ENCODE assay signal across 12 cellular contexts in the genomic region with DNA sequence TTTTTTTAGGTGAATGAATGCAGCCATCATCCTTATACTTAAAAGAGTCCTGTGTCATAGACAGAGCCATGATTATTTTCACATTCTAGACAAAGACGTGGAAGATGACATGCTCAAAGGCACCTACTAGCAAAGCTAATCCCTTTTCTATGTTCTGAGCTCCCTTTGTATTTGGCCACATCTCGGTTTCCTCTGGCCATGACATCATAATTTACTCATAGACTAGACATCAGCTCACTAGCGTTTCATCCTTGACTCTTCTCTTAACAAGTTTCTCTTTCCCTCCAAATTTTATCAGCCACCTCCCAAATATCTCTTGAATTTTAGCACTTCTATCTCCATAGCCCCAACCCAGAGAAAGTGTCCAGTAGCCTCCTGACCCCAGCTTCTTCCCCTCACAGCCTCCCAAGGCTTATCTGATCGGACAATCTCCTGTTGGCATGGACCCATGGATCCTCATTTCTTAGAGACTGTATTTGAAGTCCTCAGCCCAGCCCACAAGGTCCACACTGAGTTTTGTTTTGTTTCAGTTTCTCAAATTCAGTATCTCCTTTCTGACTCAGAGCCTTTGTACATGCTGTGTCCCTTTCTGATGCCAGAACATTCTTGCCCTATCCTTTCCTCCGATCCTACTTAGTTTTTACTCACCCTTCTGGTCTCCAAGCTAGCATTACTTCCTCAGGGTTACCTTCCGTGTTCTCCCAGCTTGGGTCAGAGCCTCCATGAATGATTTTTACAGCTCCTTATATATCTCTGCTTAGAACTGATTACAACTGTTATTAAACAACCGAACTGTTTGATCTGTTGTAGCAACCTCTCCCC. TPM values are rescaled to one million over a fixed set of nuclear protein-coding genes. Genes with fewer than 3 reads are reported as not detected.
DNase-seq lines count a peak whose midpoint lies in the region; ATAC-seq and TF ChIP-seq lines count a peak whose summit lies in the region.
"Had no signal": no experiment of that assay in that cellular context is flagged by ENCODE, and none has a peak within 500 bp of the region (broad histone marks: within the 10 kb centered on the region; RNA-seq: fewer than 3 reads in every experiment).

No MANE protein-coding gene starts in this region.

- H3K27ac ChIP-seq in thoracic aorta = peak overlapping the region; percentile 18 to 56
- H3K27ac ChIP-seq in substantia nigra (ENCODE audit: low read depth, low read length, poor library complexity, severe bottlenecking) = no peak overlapping the region
- H3K27ac ChIP-seq: epithelial cell of prostate had no signal

- H3K4me3 Mint-ChIP-seq in activated T-cell treated with anti-CD3 and anti-CD28 coated beads, Interleukin-2, amount 50 U/mL, for 24 hours = no peak overlapping the region
- H3K4me3 Mint-ChIP-seq in activated T-helper 1 cell treated with anti-CD3 and anti-CD28 coated beads, Interleukin-12 subunit alpha, Interleukin-12 subunit beta, Interleukin-2, Interleukin-4 antibody, amounts not matched to agents 30 ng/mL and 10 ng/mL and 1 ng/mL, durations not matched to agents 14 hours and 24 hours and 36 hours = peak overlapping the region; percentile 29

- TF ChIP-seq CTCF in fibroblast of the aortic adventitia (IDR thresholded peaks at IDR 0.05; ENCODE audit: insufficient read depth, low read length) (no peak), thoracic aorta (IDR thresholded peaks at IDR 0.05) (no peak)

- peak; percentile 31 for DNase-seq in activated T-cell treated with anti-CD3 and anti-CD28 coated beads, Interleukin-2, amount 50 U/mL, for 24 hours
- no peak for DNase-seq in activated T-cell treated with anti-CD3 and anti-CD28 coated beads, Interleukin-2, amount 50 U/mL, for 1 hour
- DNase-seq in activated T-helper 1 cell treated with anti-CD3 and anti-CD28 coated beads, Interleukin-12 subunit alpha, Interleukin-12 subunit beta, Interleukin-2, Interleukin-4 antibody, amounts not matched to agents 30 ng/mL and 10 ng/mL and 1 ng/mL, durations not matched to agents 14 hours and 24 hours and 36 hours (ENCODE audit: low spot score) = peak; percentile 20
- peak; percentile 79 for DNase-seq in fibroblast of the aortic adventitia (ENCODE audit: low read depth)
- no peak for DNase-seq in thoracic aorta (ENCODE audit: low spot score)
- no peak for DNase-seq in NCI-H2227 (lab: John Stamatoyannopoulos, UW; ENCODE audit: unreplicated experiment)
- DNase-seq in substantia nigra (lab: John Stamatoyannopoulos, UW) = no peak
- DNase-seq in stimulated activated CD4-positive, alpha-beta T cell treated with anti-CD3 and anti-CD28 coated beads, Interleukin-4, amount 100 ng/mL, for 24 hours = no peak
- DNase-seq: NCI-H1092 had no signal

- no peaks in the 10 kb centered on the region for H3K27me3 Mint-ChIP-seq in activated T-cell treated with anti-CD3 and anti-CD28 coated beads, Interleukin-2, amount 50 U/mL, for 24 hours
- no peaks in the 10 kb centered on the region for H3K27me3 Mint-ChIP-seq in activated T-helper 1 cell treated with anti-CD3 and anti-CD28 coated beads, Interleukin-12 subunit alpha, Interleukin-12 subunit beta, Interleukin-2, Interleukin-4 antibody, amounts not matched to agents 30 ng/mL and 10 ng/mL and 1 ng/mL, durations not matched to agents 14 hours and 24 hours and 36 hours (ENCODE audit: insufficient read depth)

- peaks cover 79% of the 10 kb centered on the region for H3K4me1 Mint-ChIP-seq in activated T-cell treated with anti-CD3 and anti-CD28 coated beads, Interleukin-2, amount 50 U/mL, for 24 hours (ENCODE audit: low read depth)
- H3K4me1 Mint-ChIP-seq in activated T-helper 1 cell treated with anti-CD3 and anti-CD28 coated beads, Interleukin-12 subunit alpha, Interleukin-12 subunit beta, Interleukin-2, Interleukin-4 antibody, amounts not matched to agents 30 ng/mL and 10 ng/mL and 1 ng/mL, durations not matched to agents 14 hours and 24 hours and 36 hours (ENCODE audit: low read depth) = peaks cover 75% of the 10 kb centered on the region

- intact Hi-C loops in activated T-helper 1 cell treated with anti-CD3 and anti-CD28 coated beads, Interleukin-12 subunit alpha, Interleukin-12 subunit beta, Interleukin-2, Interleukin-4 antibody, amounts not matched to agents 30 ng/mL and 10 ng/mL and 1 ng/mL, durations not matched to agents 14 hours and 24 hours and 36 hours (cut with micrococcal nuclease) = no loop called here

- ATAC-seq in thoracic aorta (ENCODE audit: insufficient number of reproducible peaks, low FRiP score, low read depth) = no peak

- H3K36me3 ChIP-seq in thoracic aorta = no peaks in the 10 kb centered on the region

- H3K27ac Mint-ChIP-seq in activated T-cell treated with anti-CD3 and anti-CD28 coated beads, Interleukin-2, amount 50 U/mL, for 24 hours = peak overlapping the region; percentile 79
- peak overlapping the region; percentile 91 for H3K27ac Mint-ChIP-seq in activated T-helper 1 cell treated with anti-CD3 and anti-CD28 coated beads, Interleukin-12 subunit alpha, Interleukin-12 subunit beta, Interleukin-2, Interleukin-4 antibody, amounts not matched to agents 30 ng/mL and 10 ng/mL and 1 ng/mL, durations not matched to agents 14 hours and 24 hours and 36 hours

- H3K4me3 ChIP-seq in fibroblast of the aortic adventitia (ENCODE audit: low read depth, low read length) = no peak overlapping the region
- no peak overlapping the region for H3K4me3 ChIP-seq in thoracic aorta

- no peaks in the 10 kb centered on the region for H3K27me3 ChIP-seq in thoracic aorta (replicated peaks; ENCODE audit: insufficient read depth)

- H3K36me3 Mint-ChIP-seq in activated T-cell treated with anti-CD3 and anti-CD28 coated beads, Interleukin-2, amount 50 U/mL, for 24 hours (ENCODE audit: low read depth) = no peaks in the 10 kb centered on the region
- peaks cover 12% of the 10 kb centered on the region for H3K36me3 Mint-ChIP-seq in activated T-helper 1 cell treated with anti-CD3 and anti-CD28 coated beads, Interleukin-12 subunit alpha, Interleukin-12 subunit beta, Interleukin-2, Interleukin-4 antibody, amounts not matched to agents 30 ng/mL and 10 ng/mL and 1 ng/mL, durations not matched to agents 14 hours and 24 hours and 36 hours (ENCODE audit: low read depth)

- peaks cover 23 to 42% of the 10 kb centered on the region in 2 donors for H3K4me1 ChIP-seq in thoracic aorta (ENCODE audit: control insufficient read depth in 1 of 2, low read depth in 2 of 2)

- H3K9me3 Mint-ChIP-seq in activated T-cell treated with anti-CD3 and anti-CD28 coated beads, Interleukin-2, amount 50 U/mL, for 24 hours = no peaks in the 10 kb centered on the region
- H3K9me3 Mint-ChIP-seq in activated T-helper 1 cell treated with anti-CD3 and anti-CD28 coated beads, Interleukin-12 subunit alpha, Interleukin-12 subunit beta, Interleukin-2, Interleukin-4 antibody, amounts not matched to agents 30 ng/mL and 10 ng/mL and 1 ng/mL, durations not matched to agents 14 hours and 24 hours and 36 hours = no peaks in the 10 kb centered on the region

- no peaks in the 10 kb centered on the region for H3K9me3 ChIP-seq in thoracic aorta

RNA-seq across cellular contexts. Expression of gene EPS8L3, which starts 33.0 kb away (rescaled TPM):
- not detected in 2 replicates for total RNA-seq in activated T-helper 1 cell treated with anti-CD3 and anti-CD28 coated beads, Interleukin-12 subunit alpha, Interleukin-12 subunit beta, Interleukin-2, Interleukin-4 antibody, amounts not matched to agents 30 ng/mL and 10 ng/mL and 1 ng/mL, durations not matched to agents 14 hours and 24 hours and 36 hours
- total RNA-seq in fibroblast of the aortic adventitia (ENCODE audit: low replicate concordance) = not detected in 2 replicates
- total RNA-seq in thoracic aorta = 1 to 10 TPM in 1 of 2 donors, not detected in 1; 1.1 TPM
- total RNA-seq: lower leg skin, temporal lobe had no signal

RNA-seq across cellular contexts. Expression of gene GSTM3, which starts 55.9 kb away (rescaled TPM):
- total RNA-seq in activated T-helper 1 cell treated with anti-CD3 and anti-CD28 coated beads, Interleukin-12 subunit alpha, Interleukin-12 subunit beta, Interleukin-2, Interleukin-4 antibody, amounts not matched to agents 30 ng/mL and 10 ng/mL and 1 ng/mL, durations not matched to agents 14 hours and 24 hours and 36 hours = 10.1 and 11.0 TPM in 2 replicates
- total RNA-seq in fibroblast of the aortic adventitia (ENCODE audit: low replicate concordance) = 96.0 and 188 TPM in 2 replicates
- 10 to 100 TPM; 33.1 to 68.6 TPM for total RNA-seq in thoracic aorta

Comparison
In these comparisons a context has a peak if more than half of its experiments do, and no peak if none do; other contexts are left out.
1. DNase-seq: peak in activated T-cell treated with anti-CD3 and anti-CD28 coated beads, Interleukin-2, amount 50 U/mL, for 24 hours (single experiment), activated T-helper 1 cell treated with anti-CD3 and anti-CD28 coated beads, Interleukin-12 subunit alpha, Interleukin-12 subunit beta, Interleukin-2, Interleukin-4 antibody, amounts not matched to agents 30 ng/mL and 10 ng/mL and 1 ng/mL, durations not matched to agents 14 hours and 24 hours and 36 hours (single experiment) and fibroblast of the aortic adventitia (single experiment); none in activated T-cell treated with anti-CD3 and anti-CD28 coated beads, Interleukin-2, amount 50 U/mL, for 1 hour (single experiment), thoracic aorta (single experiment), NCI-H2227 (single experiment), substantia nigra (0 of 49) and stimulated activated CD4-positive, alpha-beta T cell treated with anti-CD3 and anti-CD28 coated beads, Interleukin-4, amount 100 ng/mL, for 24 hours (single experiment).